20 cellular contexts compared by ENCODE assay signal in the genomic region with DNA sequence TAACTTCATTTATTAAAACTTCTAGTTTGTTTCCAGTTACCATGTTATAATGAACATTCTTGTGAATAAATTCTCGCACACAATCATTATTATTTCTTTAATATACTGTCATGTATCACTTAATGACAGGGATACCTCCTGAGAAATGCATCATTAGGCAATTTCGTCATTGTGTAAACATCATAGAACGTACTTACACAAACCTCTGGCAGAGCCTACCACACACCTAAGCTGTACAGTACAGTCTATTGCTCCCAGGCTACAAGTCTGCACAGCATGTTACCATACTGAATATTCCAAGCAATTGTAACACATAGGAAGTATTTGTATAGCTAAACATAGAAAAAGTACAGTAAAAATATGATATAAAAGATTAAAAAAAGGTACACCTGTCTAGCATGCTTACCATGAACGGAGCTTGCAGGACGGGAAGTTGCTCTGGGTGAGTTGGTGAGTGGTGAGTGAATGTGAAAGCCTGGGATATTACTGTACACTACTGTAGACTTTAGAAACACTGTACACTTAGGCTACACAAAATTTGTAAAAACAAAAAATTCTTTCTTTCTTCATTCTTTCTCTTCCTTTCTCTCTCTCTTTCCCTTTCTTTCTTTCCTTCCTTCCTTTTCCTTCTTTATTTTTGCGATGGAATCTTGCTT.
DNase-seq lines count a peak whose midpoint lies in the region; ATAC-seq lines count a peak whose summit lies in the region.
"Had no signal": no experiment of that assay in that cellular context is flagged by ENCODE, and none has a peak within 500 bp of the region (broad histone marks: within the 10 kb centered on the region; RNA-seq: fewer than 3 reads in every experiment).

No MANE protein-coding gene starts in this region.

- H3K4me3 Mint-ChIP-seq in activated naive CD8-positive, alpha-beta T cell treated with anti-CD3 and anti-CD28 coated beads, Interleukin-2, amount 50 U/mL, for 24 hours, result no peak overlapping the region
- H3K4me3 Mint-ChIP-seq in activated naive CD8-positive, alpha-beta T cell treated with anti-CD3 and anti-CD28 coated beads for 36 hours, result no peak overlapping the region
- H3K4me3 Mint-ChIP-seq in activated T-helper 17 cell treated with anti-CD3 and anti-CD28 coated beads, Interleukin-2, amount 50 U/mL, for 72 hours, result no peak overlapping the region
- H3K4me3 Mint-ChIP-seq: activated T-cell treated with anti-CD3 and anti-CD28 coated beads, Interleukin-2, amount 50 U/mL, for 24 hours; CD4-positive, CD25-positive, alpha-beta regulatory T cell; stimulated activated naive CD8-positive, alpha-beta T cell treated with anti-CD3 and anti-CD28 coated beads, Interleukin-15, Interleukin-2, amounts not matched to agents 100 ng/mL and 50 ng/mL, for 24 hours had no signal

- H3K4me1 Mint-ChIP-seq in activated naive CD8-positive, alpha-beta T cell treated with anti-CD3 and anti-CD28 coated beads, Interleukin-2, amount 50 U/mL, for 24 hours, result no peaks in the 10 kb centered on the region
- H3K4me1 Mint-ChIP-seq in activated naive CD8-positive, alpha-beta T cell treated with anti-CD3 and anti-CD28 coated beads for 36 hours, result no peaks in the 10 kb centered on the region
- no peaks in the 10 kb centered on the region for H3K4me1 Mint-ChIP-seq in activated T-helper 17 cell treated with anti-CD3 and anti-CD28 coated beads, Interleukin-2, amount 50 U/mL, for 72 hours
- H3K4me1 Mint-ChIP-seq: CD4-positive, CD25-positive, alpha-beta regulatory T cell had no signal

- DNase-seq in activated naive CD8-positive, alpha-beta T cell treated with anti-CD3 and anti-CD28 coated beads, Interleukin-2, amount 50 U/mL, for 24 hours, result no peak
- no peak for DNase-seq in activated naive CD8-positive, alpha-beta T cell treated with anti-CD3 and anti-CD28 coated beads for 36 hours
- DNase-seq in NCI-H2081 treated with DMSO at 0.1 percent for 48 hours (lab: John Stamatoyannopoulos, UW), result peak; percentile 54
- no peak for DNase-seq in hepatic stellate cell (ENCODE audit: low spot score)
- DNase-seq in NOMO-1 treated with DMSO at 0.1 percent for 48 hours (lab: John Stamatoyannopoulos, UW; ENCODE audit: unreplicated experiment), result no peak
- DNase-seq: activated CD4-positive, alpha-beta T cell treated with anti-CD3 and anti-CD28 coated beads, Interleukin-2, amount 50 U/mL, for 4 hours; activated T-cell treated with anti-CD3 and anti-CD28 coated beads, Interleukin-2, amount 50 U/mL, for 24 hours; body of pancreas; CD4-positive, CD25-positive, alpha-beta regulatory T cell; colonic mucosa; foreskin fibroblast; KBM-7; left cardiac atrium; mucosa of descending colon; NK-92 treated with Interleukin-12 subunit alpha and Interleukin-12 subunit beta, amount 100 ng/mL, for 24 hours had no signal

- no peaks in the 10 kb centered on the region for H3K36me3 Mint-ChIP-seq in activated naive CD8-positive, alpha-beta T cell treated with anti-CD3 and anti-CD28 coated beads, Interleukin-2, amount 50 U/mL, for 24 hours (ENCODE audit: low read depth)
- no peaks in the 10 kb centered on the region for H3K36me3 Mint-ChIP-seq in activated naive CD8-positive, alpha-beta T cell treated with anti-CD3 and anti-CD28 coated beads for 36 hours
- no peaks in the 10 kb centered on the region for H3K36me3 Mint-ChIP-seq in activated T-helper 17 cell treated with anti-CD3 and anti-CD28 coated beads, Interleukin-2, amount 50 U/mL, for 72 hours (ENCODE audit: low read depth)
- H3K36me3 Mint-ChIP-seq: activated naive CD4-positive, alpha-beta T cell treated with anti-CD3 and anti-CD28 coated beads, Interleukin-2, amount 50 U/mL, for 72 hours; CD4-positive, CD25-positive, alpha-beta regulatory T cell had no signal

- H3K27ac Mint-ChIP-seq in activated naive CD8-positive, alpha-beta T cell treated with anti-CD3 and anti-CD28 coated beads, Interleukin-2, amount 50 U/mL, for 24 hours, result peak overlapping the region; percentile 13
- no peak overlapping the region for H3K27ac Mint-ChIP-seq in activated naive CD8-positive, alpha-beta T cell treated with anti-CD3 and anti-CD28 coated beads for 36 hours
- H3K27ac Mint-ChIP-seq in activated T-helper 17 cell treated with anti-CD3 and anti-CD28 coated beads, Interleukin-2, amount 50 U/mL, for 72 hours, result no peak overlapping the region
- H3K27ac Mint-ChIP-seq: activated naive CD4-positive, alpha-beta T cell treated with anti-CD3 and anti-CD28 coated beads, Interleukin-2, amount 50 U/mL, for 72 hours; activated T-cell treated with anti-CD3 and anti-CD28 coated beads, Interleukin-2, amount 50 U/mL, for 24 hours; stimulated activated naive CD8-positive, alpha-beta T cell treated with anti-CD3 and anti-CD28 coated beads, Interleukin-15, Interleukin-2, amounts not matched to agents 100 ng/mL and 50 ng/mL, for 24 hours had no signal

- H3K27me3 Mint-ChIP-seq in activated naive CD8-positive, alpha-beta T cell treated with anti-CD3 and anti-CD28 coated beads, Interleukin-2, amount 50 U/mL, for 24 hours, result peaks cover 3% of the 10 kb centered on the region
- no peaks in the 10 kb centered on the region for H3K27me3 Mint-ChIP-seq in activated naive CD8-positive, alpha-beta T cell treated with anti-CD3 and anti-CD28 coated beads for 36 hours
- no peaks in the 10 kb centered on the region for H3K27me3 Mint-ChIP-seq in activated T-helper 17 cell treated with anti-CD3 and anti-CD28 coated beads, Interleukin-2, amount 50 U/mL, for 72 hours
- H3K27me3 Mint-ChIP-seq: activated T-cell treated with anti-CD3 and anti-CD28 coated beads, Interleukin-2, amount 50 U/mL, for 24 hours; CD4-positive, CD25-positive, alpha-beta regulatory T cell; stimulated activated naive CD8-positive, alpha-beta T cell treated with anti-CD3 and anti-CD28 coated beads, Interleukin-15, Interleukin-2, amounts not matched to agents 100 ng/mL and 50 ng/mL, for 24 hours had no signal

- no peaks in the 10 kb centered on the region for H3K9me3 Mint-ChIP-seq in activated naive CD8-positive, alpha-beta T cell treated with anti-CD3 and anti-CD28 coated beads, Interleukin-2, amount 50 U/mL, for 24 hours
- no peaks in the 10 kb centered on the region for H3K9me3 Mint-ChIP-seq in activated naive CD8-positive, alpha-beta T cell treated with anti-CD3 and anti-CD28 coated beads for 36 hours
- no peaks in the 10 kb centered on the region for H3K9me3 Mint-ChIP-seq in activated T-helper 17 cell treated with anti-CD3 and anti-CD28 coated beads, Interleukin-2, amount 50 U/mL, for 72 hours
- H3K9me3 Mint-ChIP-seq: activated naive CD4-positive, alpha-beta T cell treated with anti-CD3 and anti-CD28 coated beads, Interleukin-2, amount 50 U/mL, for 72 hours; activated T-cell treated with anti-CD3 and anti-CD28 coated beads, Interleukin-2, amount 50 U/mL, for 24 hours; stimulated activated naive CD8-positive, alpha-beta T cell treated with anti-CD3 and anti-CD28 coated beads, Interleukin-15, Interleukin-2, amounts not matched to agents 100 ng/mL and 50 ng/mL, for 24 hours had no signal

- ATAC-seq in activated naive CD8-positive, alpha-beta T cell treated with anti-CD3 and anti-CD28 coated beads, Interleukin-2, amount 50 U/mL, for 24 hours, result no peak
- ATAC-seq in activated T-helper 17 cell treated with anti-CD3 and anti-CD28 coated beads, Interleukin-2, amount 50 U/mL, for 72 hours (replicated peaks), result peak; percentile 58
- ATAC-seq in GM18517 (IDR thresholded peaks at IDR 0.05; ENCODE audit: unreplicated experiment) (no peak), HG02870 (IDR thresholded peaks at IDR 0.05; ENCODE audit: unreplicated experiment) (no peak)
- ATAC-seq: activated naive CD4-positive, alpha-beta T cell treated with anti-CD3 and anti-CD28 coated beads, Interleukin-2, amount 50 U/mL, for 72 hours; body of pancreas; left cardiac atrium; mucosa of descending colon had no signal
